Comparison of ENCODE assay signal across 8 cellular contexts in genomic region chr10:32938554-32939061, GRCh38. TPM values are rescaled to one million over a fixed set of nuclear protein-coding genes. Genes with fewer than 3 reads are reported as not detected.
A peak's percentile ranks its signal among the peaks of the same experiment; 100 is the strongest.
DNase-seq lines count a peak whose midpoint lies in the region; ATAC-seq and TF ChIP-seq lines count a peak whose summit lies in the region.

No MANE protein-coding gene starts in this region.

- no peak for TF ChIP-seq EP300 in suprapubic skin (IDR thresholded peaks at IDR 0.05)

- H3K4me1 Mint-ChIP-seq in activated CD8-positive, alpha-beta T cell treated with anti-CD3 and anti-CD28 coated beads for 36 hours (ENCODE audit: low read depth), result peaks cover 28% of the 10 kb centered on the region
- H3K4me1 Mint-ChIP-seq in activated CD8-positive, alpha-beta T cell treated with anti-CD3 and anti-CD28 coated beads, Interleukin-2, amount 10 ng/mL, durations not matched to agents 7 days and 5 days (ENCODE audit: low read depth), result peaks cover 5% of the 10 kb centered on the region

- in situ Hi-C loops in brain microvascular endothelial cell (cut with HindIII; ENCODE audit: low pct_ligation_motif_present, low sequenced_read_pairs), result no loop called here

- H3K4me3 ChIP-seq in brain microvascular endothelial cell (ENCODE audit: low read depth, low read length) (no peak overlapping the region), liver (ENCODE audit: low read depth in 1 of 3, low read length in 3 of 3) (no peak overlapping the region), suprapubic skin (peak overlapping the region; percentile 15)

- no peak for TF ChIP-seq CTCF in activated CD8-positive, alpha-beta T cell treated with anti-CD3 and anti-CD28 coated beads for 36 hours (IDR thresholded peaks at IDR 0.05)
- TF ChIP-seq CTCF in brain microvascular endothelial cell (IDR thresholded peaks at IDR 0.05; ENCODE audit: low read depth, low read length, missing control alignments), result no peak
- no peak for TF ChIP-seq CTCF in liver (IDR thresholded peaks at IDR 0.05; ENCODE audit: low read depth, low read length, missing input control)
- TF ChIP-seq CTCF in suprapubic skin (IDR thresholded peaks at IDR 0.05), result no peak

- POLR2A ChIA-PET in activated CD8-positive, alpha-beta T cell treated with anti-CD3 and anti-CD28 coated beads for 36 hours (lab: Charles Lee), result interaction anchor here (1.1 kb wide), 1 partner anchor 18 kb away, joined by 3 read pairs; no protein-coding TSS in a partner anchor
- POLR2A ChIA-PET in activated CD8-positive, alpha-beta T cell treated with anti-CD3 and anti-CD28 coated beads, Interleukin-2, amount 10 ng/mL, durations not matched to agents 7 days and 5 days (lab: Charles Lee), result no interaction called here

- CTCF ChIA-PET in activated CD8-positive, alpha-beta T cell treated with anti-CD3 and anti-CD28 coated beads for 36 hours (lab: Charles Lee), result interaction anchor here (1.2 to 1.6 kb wide), 3 partner anchors 8 to 70 kb away, joined by 3 to 4 read pairs (median 3); no protein-coding TSS in a partner anchor
- CTCF ChIA-PET in activated CD8-positive, alpha-beta T cell treated with anti-CD3 and anti-CD28 coated beads, Interleukin-2, amount 10 ng/mL, durations not matched to agents 7 days and 5 days (lab: Charles Lee), result interaction anchor here (0.8 kb wide), 1 partner anchor 56 kb away, joined by 3 read pairs; no protein-coding TSS in a partner anchor

- no peaks in the 10 kb centered on the region for H3K9me3 Mint-ChIP-seq in activated CD8-positive, alpha-beta T cell treated with anti-CD3 and anti-CD28 coated beads for 36 hours
- H3K9me3 Mint-ChIP-seq in activated CD8-positive, alpha-beta T cell treated with anti-CD3 and anti-CD28 coated beads, Interleukin-2, amount 10 ng/mL, durations not matched to agents 7 days and 5 days (ENCODE audit: insufficient read depth), result no peaks in the 10 kb centered on the region

- H3K27me3 ChIP-seq in brain microvascular endothelial cell (replicated peaks) (no peaks in the 10 kb centered on the region), liver (ENCODE audit: control insufficient read depth in 4 of 4, insufficient read depth in 4 of 4, low read length in 3 of 4) (no peaks in the 10 kb centered on the region), suprapubic skin (no peaks in the 10 kb centered on the region)

- H3K36me3 ChIP-seq in brain microvascular endothelial cell (replicated peaks) (peaks cover 33% of the 10 kb centered on the region), liver (ENCODE audit: control insufficient read depth in 4 of 4, insufficient read depth in 3 of 4, low read depth in 1 of 4, low read length in 3 of 4) (peaks cover 3 to 17% (median 12%) of the 10 kb centered on the region in 4 donors), suprapubic skin (peaks cover 17% of the 10 kb centered on the region)

- 55% methylated on average over 14 of the region's 14 CpGs for WGBS in liver
- 23% methylated on average over 14 of the region's 14 CpGs for WGBS in suprapubic skin

- no peak overlapping the region for H3K9ac ChIP-seq in liver (ENCODE audit: low read depth in 1 of 2, low read length in 2 of 2)

- peak overlapping the region; percentile 47 for H3K27ac Mint-ChIP-seq in activated CD8-positive, alpha-beta T cell treated with anti-CD3 and anti-CD28 coated beads for 36 hours
- H3K27ac Mint-ChIP-seq in activated CD8-positive, alpha-beta T cell treated with anti-CD3 and anti-CD28 coated beads, Interleukin-2, amount 10 ng/mL, durations not matched to agents 7 days and 5 days, result no peak overlapping the region

- intact Hi-C loops in activated CD8-positive, alpha-beta T cell treated with anti-CD3 and anti-CD28 coated beads for 36 hours (cut with micrococcal nuclease), result no loop called here

- no peak for TF ChIP-seq POLR2A in suprapubic skin (IDR thresholded peaks at IDR 0.05)

- H3K9me3 ChIP-seq in liver (ENCODE audit: control insufficient read depth in 4 of 4, low read length in 3 of 4) (no peaks in the 10 kb centered on the region), suprapubic skin (no peaks in the 10 kb centered on the region)

- peaks cover 7% of the 10 kb centered on the region for H3K36me3 Mint-ChIP-seq in activated CD8-positive, alpha-beta T cell treated with anti-CD3 and anti-CD28 coated beads for 36 hours (ENCODE audit: low read depth)
- H3K36me3 Mint-ChIP-seq in activated CD8-positive, alpha-beta T cell treated with anti-CD3 and anti-CD28 coated beads, Interleukin-2, amount 10 ng/mL, durations not matched to agents 7 days and 5 days (ENCODE audit: low read depth), result no peaks in the 10 kb centered on the region

- no peak for ATAC-seq in activated CD8-positive, alpha-beta T cell treated with anti-CD3 and anti-CD28 coated beads for 36 hours
- ATAC-seq in activated CD8-positive, alpha-beta T cell treated with anti-CD3 and anti-CD28 coated beads, Interleukin-2, amount 10 ng/mL, durations not matched to agents 7 days and 5 days, result no peak
- ATAC-seq in GM18498 (IDR thresholded peaks at IDR 0.05; ENCODE audit: unreplicated experiment), result no peak

- H3K4me1 ChIP-seq in liver (ENCODE audit: control insufficient read depth in 4 of 4, insufficient read depth in 4 of 4, low read length in 3 of 4) (peaks cover 3 to 30% (median 9%) of the 10 kb centered on the region in 4 donors), suprapubic skin (peaks cover 70% of the 10 kb centered on the region)

- DNase-seq in activated CD8-positive, alpha-beta T cell treated with anti-CD3 and anti-CD28 coated beads for 36 hours, result no peak
- DNase-seq in activated CD8-positive, alpha-beta T cell treated with anti-CD3 and anti-CD28 coated beads, Interleukin-2, amount 10 ng/mL, durations not matched to agents 7 days and 5 days, result no peak
- DNase-seq in brain microvascular endothelial cell, result no peak
- DNase-seq in suprapubic skin (ENCODE audit: low spot score in 2 of 2), result no peak
- DNase-seq in stimulated activated CD4-positive, alpha-beta T cell treated with anti-CD3 and anti-CD28 coated beads, Interleukin-1b, Interleukin-23, amount 100 ng/mL, for 48 hours, result no peak
- DNase-seq in cortex of kidney (lab: John Stamatoyannopoulos, UW), result no peak

- no peak for TF ChIP-seq RAD21 in liver (IDR thresholded peaks at IDR 0.05)

- H3K27me3 Mint-ChIP-seq in activated CD8-positive, alpha-beta T cell treated with anti-CD3 and anti-CD28 coated beads for 36 hours, result no peaks in the 10 kb centered on the region
- no peaks in the 10 kb centered on the region for H3K27me3 Mint-ChIP-seq in activated CD8-positive, alpha-beta T cell treated with anti-CD3 and anti-CD28 coated beads, Interleukin-2, amount 10 ng/mL, durations not matched to agents 7 days and 5 days (ENCODE audit: low read depth)

- H3K4me3 Mint-ChIP-seq in activated CD8-positive, alpha-beta T cell treated with anti-CD3 and anti-CD28 coated beads for 36 hours, result no peak overlapping the region
- H3K4me3 Mint-ChIP-seq in activated CD8-positive, alpha-beta T cell treated with anti-CD3 and anti-CD28 coated beads, Interleukin-2, amount 10 ng/mL, durations not matched to agents 7 days and 5 days, result no peak overlapping the region

- H3K27ac ChIP-seq in brain microvascular endothelial cell (peak overlapping the region; percentile 5), liver (ENCODE audit: low read depth in 1 of 2, low read length in 2 of 2) (peak overlapping the region in 1 of 2 donors; percentile 69), suprapubic skin (peak overlapping the region; percentile 70)

TF ChIP-seq in liver, 16 proteins besides CTCF, POLR2A, EP300 and RAD21:
- no peak for TF ChIP-seq EGR1 (IDR thresholded peaks at IDR 0.05; ENCODE audit: low read depth in 2 of 2)
- TF ChIP-seq RXRA (IDR thresholded peaks at IDR 0.05), result peak in 1 of 2 donors; percentile 28
- TF ChIP-seq SP1 (IDR thresholded peaks at IDR 0.05), result peak; percentile 14
TF ChIP-seq in liver: peak in this region for 2.

RNA-seq across cellular contexts. Expression of gene ITGB1, which starts 19.4 kb away (rescaled TPM):
- 10 to 100 TPM; 45.1 to 45.4 TPM for total RNA-seq in activated CD8-positive, alpha-beta T cell treated with anti-CD3 and anti-CD28 coated beads for 36 hours
- 10 to 100 TPM; 35.0 to 40.2 TPM for total RNA-seq in activated CD8-positive, alpha-beta T cell treated with anti-CD3 and anti-CD28 coated beads, Interleukin-2, amount 10 ng/mL, durations not matched to agents 7 days and 5 days
- total RNA-seq in liver, result 100 to 1,000 TPM; 268 to 308 TPM
- 100 to 1,000 TPM; 109 to 174 TPM for polyA plus RNA-seq in liver
- total RNA-seq in suprapubic skin, result 100 to 1,000 TPM; 167 to 261 (median 218) TPM
